ENCODE assay signal across 17 cellular contexts in the genomic region with DNA sequence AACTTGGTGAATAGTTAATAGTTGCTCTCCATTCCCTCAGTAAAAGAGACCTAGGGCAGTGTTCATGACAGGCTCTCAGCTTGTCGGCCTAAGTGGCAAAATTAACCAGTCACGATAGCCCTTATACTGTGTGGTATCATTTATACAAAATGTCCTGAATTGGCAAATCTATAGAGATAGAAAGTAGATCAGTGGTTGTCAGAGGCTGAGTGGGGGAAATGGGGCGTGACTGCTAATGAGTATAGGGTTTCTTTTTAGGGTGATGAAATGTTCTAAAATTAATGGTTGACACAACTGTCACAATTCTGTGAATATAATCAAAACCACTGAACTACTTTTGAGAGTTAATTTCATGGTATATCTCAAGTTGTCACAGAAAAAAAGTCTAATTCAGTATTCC. TPM values are rescaled to one million over a fixed set of nuclear protein-coding genes. Genes with fewer than 3 reads are reported as not detected.
A peak's percentile ranks its signal among the peaks of the same experiment; 100 is the strongest.
DNase-seq lines count a peak whose midpoint lies in the region; ATAC-seq lines count a peak whose summit lies in the region.
"Had no signal": no experiment of that assay in that cellular context is flagged by ENCODE, and none has a peak within 500 bp of the region (broad histone marks: within the 10 kb centered on the region; RNA-seq: fewer than 3 reads in every experiment).

No MANE protein-coding gene starts in this region.

- peak overlapping the region; percentile 20 for H3K4me2 ChIP-seq in Karpas-422 (ENCODE audit: low read depth, low read length, poor library complexity, severe bottlenecking)

- H3K4me3 ChIP-seq in Karpas-422 (ENCODE audit: low read length) = no peak overlapping the region
- peak overlapping the region in 1 of 3 donors; percentile 32 for H3K4me3 ChIP-seq in skeletal muscle tissue (ENCODE audit: low read length in 3 of 3)

- no peak for DNase-seq in activated naive CD8-positive, alpha-beta T cell treated with anti-CD3 and anti-CD28 coated beads for 36 hours
- DNase-seq in activated naive CD8-positive, alpha-beta T cell treated with anti-CD3 and anti-CD28 coated beads, Interleukin-2, amount 50 U/mL, for 24 hours = no peak
- DNase-seq in Karpas-422 (peak; percentile 56), memory B cell (ENCODE audit: low spot score in 2 of 2) (no peak), NCI-H146 treated with DMSO at 0.1 percent for 48 hours (lab: John Stamatoyannopoulos, UW; ENCODE audit: unreplicated experiment) (no peak)
- DNase-seq: CD4-positive, alpha-beta memory T cell; DMS79 treated with DMSO at 0.1 percent for 48 hours; GDM1; MV-4-11; NCI-H1436 treated with DMSO at 0.1 percent for 48 hours; NCI-H2107; NCI-H446; SHP77 treated with DMSO at 0.1 percent for 48 hours had no signal

- H3K9ac ChIP-seq in Karpas-422 (ENCODE audit: low read length) (no peak overlapping the region), skeletal muscle tissue (ENCODE audit: low read depth in 1 of 3, low read length in 3 of 3) (peak overlapping the region in 1 of 3 donors; percentile 65)

- H3K27ac Mint-ChIP-seq in activated naive CD8-positive, alpha-beta T cell treated with anti-CD3 and anti-CD28 coated beads for 36 hours = peak overlapping the region; percentile 3
- no peak overlapping the region for H3K27ac Mint-ChIP-seq in activated naive CD8-positive, alpha-beta T cell treated with anti-CD3 and anti-CD28 coated beads, Interleukin-2, amount 50 U/mL, for 24 hours
- no peak overlapping the region for H3K27ac Mint-ChIP-seq in memory B cell

- H3K27ac ChIP-seq in Karpas-422 (ENCODE audit: low read length) (peak overlapping the region; percentile 35), skeletal muscle tissue (ENCODE audit: low read depth, low read length) (peak overlapping the region; percentile 73)

- H3K4me1 Mint-ChIP-seq in activated naive CD8-positive, alpha-beta T cell treated with anti-CD3 and anti-CD28 coated beads for 36 hours = peaks cover 50% of the 10 kb centered on the region
- peaks cover 55% of the 10 kb centered on the region for H3K4me1 Mint-ChIP-seq in activated naive CD8-positive, alpha-beta T cell treated with anti-CD3 and anti-CD28 coated beads, Interleukin-2, amount 50 U/mL, for 24 hours
- peaks cover 36% of the 10 kb centered on the region for H3K4me1 Mint-ChIP-seq in memory B cell

- H3K4me3 Mint-ChIP-seq in activated naive CD8-positive, alpha-beta T cell treated with anti-CD3 and anti-CD28 coated beads for 36 hours = no peak overlapping the region
- H3K4me3 Mint-ChIP-seq in activated naive CD8-positive, alpha-beta T cell treated with anti-CD3 and anti-CD28 coated beads, Interleukin-2, amount 50 U/mL, for 24 hours = no peak overlapping the region
- H3K4me3 Mint-ChIP-seq in memory B cell = no peak overlapping the region

- peaks cover 14% of the 10 kb centered on the region for H3K36me3 ChIP-seq in Karpas-422 (ENCODE audit: insufficient read depth, low read length)
- peaks cover 0 to 4% (median 0%) of the 10 kb centered on the region in 3 donors for H3K36me3 ChIP-seq in skeletal muscle tissue (ENCODE audit: control insufficient read depth in 3 of 3, insufficient read depth in 3 of 3, low read length in 3 of 3)

- peaks cover 100% of the 10 kb centered on the region for H3K79me2 ChIP-seq in Karpas-422 (ENCODE audit: low read length)

- H3K9me3 ChIP-seq in Karpas-422 (ENCODE audit: low read length) (no peaks in the 10 kb centered on the region), skeletal muscle tissue (ENCODE audit: control insufficient read depth in 3 of 3, low read length in 3 of 3) (no peaks in the 10 kb centered on the region)

- H3K9me2 ChIP-seq in Karpas-422 (replicated peaks; ENCODE audit: insufficient read depth, low read length) = no peaks in the 10 kb centered on the region

- H4K20me1 ChIP-seq in Karpas-422 (ENCODE audit: insufficient read depth, low read depth, low read length) = peaks cover 15% of the 10 kb centered on the region; the same call in 1 of the 2 replicates

- ATAC-seq in activated naive CD8-positive, alpha-beta T cell treated with anti-CD3 and anti-CD28 coated beads, Interleukin-2, amount 50 U/mL, for 24 hours = no peak
- peak; percentile 13 for ATAC-seq in memory B cell (ENCODE audit: low read depth)
- no peak for ATAC-seq in GM18861 (IDR thresholded peaks at IDR 0.05; ENCODE audit: unreplicated experiment)
- ATAC-seq in GM21528 (IDR thresholded peaks at IDR 0.05; ENCODE audit: low FRiP score, unreplicated experiment) = no peak
- ATAC-seq: HCT116 had no signal

- H3K4me1 ChIP-seq in Karpas-422 (ENCODE audit: low read length) (peaks cover 42% of the 10 kb centered on the region), skeletal muscle tissue (ENCODE audit: control insufficient read depth in 3 of 3, insufficient read depth in 3 of 3, low read length in 3 of 3) (peaks cover 15 to 28% (median 17%) of the 10 kb centered on the region in 3 donors)

- no peak overlapping the region for H2AFZ ChIP-seq in Karpas-422 (ENCODE audit: low read length)

- H3K36me3 Mint-ChIP-seq in activated naive CD8-positive, alpha-beta T cell treated with anti-CD3 and anti-CD28 coated beads for 36 hours = peaks cover 17% of the 10 kb centered on the region
- H3K36me3 Mint-ChIP-seq in activated naive CD8-positive, alpha-beta T cell treated with anti-CD3 and anti-CD28 coated beads, Interleukin-2, amount 50 U/mL, for 24 hours (ENCODE audit: low read depth) = peaks cover 5% of the 10 kb centered on the region
- peaks cover 7% of the 10 kb centered on the region for H3K36me3 Mint-ChIP-seq in memory B cell

- H3K27me3 ChIP-seq in Karpas-422 (ENCODE audit: low read length) (no peaks in the 10 kb centered on the region), skeletal muscle tissue (ENCODE audit: control insufficient read depth in 3 of 3, insufficient read depth in 3 of 3, low read length in 3 of 3) (no peaks in the 10 kb centered on the region)

- no peaks in the 10 kb centered on the region for H3K9me3 Mint-ChIP-seq in activated naive CD8-positive, alpha-beta T cell treated with anti-CD3 and anti-CD28 coated beads for 36 hours
- H3K9me3 Mint-ChIP-seq in activated naive CD8-positive, alpha-beta T cell treated with anti-CD3 and anti-CD28 coated beads, Interleukin-2, amount 50 U/mL, for 24 hours = no peaks in the 10 kb centered on the region
- H3K9me3 Mint-ChIP-seq in memory B cell = no peaks in the 10 kb centered on the region
- H3K9me3 Mint-ChIP-seq: CD4-positive, alpha-beta memory T cell had no signal

- no peaks in the 10 kb centered on the region for H3K27me3 Mint-ChIP-seq in activated naive CD8-positive, alpha-beta T cell treated with anti-CD3 and anti-CD28 coated beads for 36 hours
- H3K27me3 Mint-ChIP-seq in activated naive CD8-positive, alpha-beta T cell treated with anti-CD3 and anti-CD28 coated beads, Interleukin-2, amount 50 U/mL, for 24 hours = no peaks in the 10 kb centered on the region
- H3K27me3 Mint-ChIP-seq in memory B cell = no peaks in the 10 kb centered on the region
- H3K27me3 Mint-ChIP-seq: CD4-positive, alpha-beta memory T cell had no signal

RNA-seq across cellular contexts. Expression of gene ARIH1, which starts 20.9 kb away (rescaled TPM):
- total RNA-seq in activated naive CD8-positive, alpha-beta T cell treated with anti-CD3 and anti-CD28 coated beads for 36 hours = 100 to 1,000 TPM; 152 to 160 TPM
- total RNA-seq in Karpas-422 (2014; rRNA removed; shearing (Covaris generic); ENCODE audit: low replicate concordance) = 39.1 and 84.1 TPM in 2 replicates
- total RNA-seq in skeletal muscle tissue = 27.1 TPM
